ENCODE assay signal across 22 cellular contexts in genomic region chr3:23333633-23334032, GRCh38.
DNase-seq lines count a peak whose midpoint lies in the region; ATAC-seq, FAIRE-seq and TF ChIP-seq lines count a peak whose summit lies in the region.
"Had no signal": no experiment of that assay in that cellular context is flagged by ENCODE, and none has a peak within 500 bp of the region (broad histone marks: within the 10 kb centered on the region; RNA-seq: fewer than 3 reads in every experiment).

No MANE protein-coding gene starts in this region.

- H3K27ac ChIP-seq in GM23338 (ENCODE audit: low read depth) (no peak overlapping the region), RWPE2 (ENCODE audit: poor library complexity, severe bottlenecking) (no peak overlapping the region), keratinocyte (ENCODE audit: control insufficient read depth, insufficient read depth, low read length) (no peak overlapping the region)
- H3K27ac ChIP-seq: KMS-11 had no signal

- ATAC-seq in GM23338 (no peak), RWPE2 (ENCODE audit: low read depth) (peak; percentile 92), HG02970 (IDR thresholded peaks at IDR 0.05; ENCODE audit: low FRiP score, unreplicated experiment) (no peak), HG02571 (IDR thresholded peaks at IDR 0.05; ENCODE audit: unreplicated experiment) (no peak)
- no peak for ATAC-seq in stimulated activated memory B cell treated with anti-CD40 and anti-IgM and Interleukin-4, amounts not matched to agents 10 μg/mL and 1 μg/mL and 100 μg/mL, for 72 hours

- H3K36me3 ChIP-seq in GM23338 (ENCODE audit: insufficient read depth) (no peaks in the 10 kb centered on the region), RWPE2 (ENCODE audit: low read depth) (no peaks in the 10 kb centered on the region), keratinocyte (ENCODE audit: control insufficient read depth in 2 of 2, extremely low read depth in 1 of 2, insufficient read depth in 2 of 2, low read length in 2 of 2) (no peaks in the 10 kb centered on the region)
- H3K36me3 ChIP-seq: BE2C, HAP-1 had no signal

- TF ChIP-seq CTCF in GM23338 (conservative IDR thresholded peaks at IDR 0.05; ENCODE audit: low read depth in 2 of 2) (no peak), RWPE2 (IDR thresholded peaks at IDR 0.05; ENCODE audit: poor library complexity, severe bottlenecking) (no peak), keratinocyte (optimal IDR thresholded peaks at IDR 0.05 in 1 of 3, IDR thresholded peaks at IDR 0.05 in 1 of 3, conservative IDR thresholded peaks at IDR 0.05 in 1 of 3; ENCODE audit: extremely low read depth in 1 of 3, insufficient read depth in 2 of 3, low read length in 3 of 3) (no peak)

- no peak overlapping the region for H2AFZ ChIP-seq in GM23338
- no peak overlapping the region for H2AFZ ChIP-seq in keratinocyte (ENCODE audit: control insufficient read depth, low read length)

- H3K4me1 ChIP-seq in GM23338 (ENCODE audit: insufficient read depth) (peaks cover 8% of the 10 kb centered on the region; the same call in 1 of the 2 replicates), RWPE2 (ENCODE audit: insufficient read depth, poor library complexity, severe bottlenecking) (peaks cover 16% of the 10 kb centered on the region), keratinocyte (ENCODE audit: control insufficient read depth, extremely low read depth, insufficient read depth, low read length) (peaks cover 10% of the 10 kb centered on the region)
- H3K4me1 ChIP-seq: BE2C, HAP-1 had no signal

- H3K9me1 ChIP-seq in keratinocyte (ENCODE audit: control insufficient read depth, extremely low read depth, insufficient read depth, low read length): no peaks in the 10 kb centered on the region

- H3K9me2 ChIP-seq in GM23338 (ENCODE audit: insufficient read depth): no peaks in the 10 kb centered on the region

- no peaks in the 10 kb centered on the region for H3K36me3 Mint-ChIP-seq in GM23338 (ENCODE audit: low read depth)
- H3K36me3 Mint-ChIP-seq in stimulated activated memory B cell treated with anti-CD40 and anti-IgM and Interleukin-4, amounts not matched to agents 10 μg/mL and 1 μg/mL and 100 μg/mL, for 72 hours: peaks cover 6% of the 10 kb centered on the region
- H3K36me3 Mint-ChIP-seq: CD4-positive, CD25-positive, alpha-beta regulatory T cell; CD8-positive, alpha-beta memory T cell had no signal

- no peaks in the 10 kb centered on the region for H3F3A ChIP-seq in GM23338 (replicated peaks; ENCODE audit: low read depth)

- no peak overlapping the region for H3K4me2 ChIP-seq in GM23338
- H3K4me2 ChIP-seq in keratinocyte (ENCODE audit: control insufficient read depth, extremely low read depth, insufficient read depth, low read depth, low read length): peak overlapping the region; percentile 54
- H3K4me2 ChIP-seq: KMS-11 had no signal

- no peaks in the 10 kb centered on the region for H3K27me3 Mint-ChIP-seq in GM23338 (ENCODE audit: insufficient read depth, low read depth, poor library complexity)
- no peaks in the 10 kb centered on the region for H3K27me3 Mint-ChIP-seq in stimulated activated memory B cell treated with anti-CD40 and anti-IgM and Interleukin-4, amounts not matched to agents 10 μg/mL and 1 μg/mL and 100 μg/mL, for 72 hours
- H3K27me3 Mint-ChIP-seq: CD4-positive, CD25-positive, alpha-beta regulatory T cell; CD8-positive, alpha-beta memory T cell had no signal

- no peak for FAIRE-seq in keratinocyte (lab: Jason Lieb, UNC)
- FAIRE-seq: D721Med, GM12892, GM18507, H1 had no signal

- H3K4me3 ChIP-seq in GM23338: no peak overlapping the region
- H3K4me3 ChIP-seq in RWPE2 (ENCODE audit: severe bottlenecking): no peak overlapping the region
- H3K4me3 ChIP-seq in keratinocyte (ENCODE audit: control insufficient read depth in 2 of 3, extremely low read depth in 1 of 3, insufficient read depth in 2 of 3, low read depth in 1 of 3, low read length in 3 of 3): no peak overlapping the region
- H3K4me3 ChIP-seq: HAP-1 had no signal

- H3K4me1 Mint-ChIP-seq in GM23338: peaks cover 22% of the 10 kb centered on the region
- peaks cover 29% of the 10 kb centered on the region for H3K4me1 Mint-ChIP-seq in stimulated activated memory B cell treated with anti-CD40 and anti-IgM and Interleukin-4, amounts not matched to agents 10 μg/mL and 1 μg/mL and 100 μg/mL, for 72 hours
- H3K4me1 Mint-ChIP-seq: CD4-positive, CD25-positive, alpha-beta regulatory T cell; CD8-positive, alpha-beta memory T cell had no signal

- no peak overlapping the region for H3K9ac ChIP-seq in keratinocyte (ENCODE audit: control insufficient read depth, extremely low read depth, insufficient read depth, low read length)
- H3K9ac ChIP-seq: KMS-11 had no signal

- no peaks in the 10 kb centered on the region for H3K9me3 Mint-ChIP-seq in GM23338
- H3K9me3 Mint-ChIP-seq in stimulated activated memory B cell treated with anti-CD40 and anti-IgM and Interleukin-4, amounts not matched to agents 10 μg/mL and 1 μg/mL and 100 μg/mL, for 72 hours: no peaks in the 10 kb centered on the region
- H3K9me3 Mint-ChIP-seq: HFFc6 had no signal

- H3K27me3 ChIP-seq in GM23338 (ENCODE audit: insufficient read depth): no peaks in the 10 kb centered on the region
- no peaks in the 10 kb centered on the region for H3K27me3 ChIP-seq in RWPE2 (ENCODE audit: insufficient read depth, poor library complexity, severe bottlenecking)
- H3K27me3 ChIP-seq in keratinocyte (ENCODE audit: control insufficient read depth, extremely low read depth, insufficient read depth, low read length): no peaks in the 10 kb centered on the region
- H3K27me3 ChIP-seq: BE2C had no signal

- H3K4me3 Mint-ChIP-seq in GM23338: no peak overlapping the region
- no peak overlapping the region for H3K4me3 Mint-ChIP-seq in stimulated activated memory B cell treated with anti-CD40 and anti-IgM and Interleukin-4, amounts not matched to agents 10 μg/mL and 1 μg/mL and 100 μg/mL, for 72 hours
- H3K4me3 Mint-ChIP-seq: CD4-positive, CD25-positive, alpha-beta regulatory T cell; CD8-positive, alpha-beta memory T cell; HFFc6 had no signal

- H3K27ac Mint-ChIP-seq in GM23338: 0 out of 2 replicates have a peak overlapping the region, but pooled peaks have one; percentile 24
- no peak overlapping the region for H3K27ac Mint-ChIP-seq in stimulated activated memory B cell treated with anti-CD40 and anti-IgM and Interleukin-4, amounts not matched to agents 10 μg/mL and 1 μg/mL and 100 μg/mL, for 72 hours
- H3K27ac Mint-ChIP-seq: CD4-positive, CD25-positive, alpha-beta regulatory T cell; CD8-positive, alpha-beta memory T cell; HFFc6 had no signal

- peaks cover 6% of the 10 kb centered on the region; the same call in 1 of the 2 replicates for H4K20me1 ChIP-seq in GM23338 (replicated peaks; ENCODE audit: insufficient read depth)
- no peaks in the 10 kb centered on the region for H4K20me1 ChIP-seq in keratinocyte (ENCODE audit: control insufficient read depth, extremely low read depth, insufficient read depth, low read length)

- DNase-seq in GM23338 (ENCODE audit: low spot score): no peak
- peak; percentile 6 for DNase-seq in HCEC 1CT
- DNase-seq in RWPE2 (ENCODE audit: low spot score): no peak
- no peak for DNase-seq in keratinocyte (ENCODE audit: low read depth, low spot score)
- no peak for DNase-seq in KG1 (lab: John Stamatoyannopoulos, UW)
- DNase-seq: ACHN; BE2C; C1 segment of cervical spinal cord; CD4-positive, CD25-positive, alpha-beta regulatory T cell; CD8-positive, alpha-beta memory T cell; COR-L47; GDM1; HFFc6 had no signal

- dilution Hi-C loops in keratinocyte (cut with MboI; ENCODE audit: extremely low pct_ligation_motif_present, low sequenced_read_pairs): no loop called here

- H3K79me2 ChIP-seq in GM23338 (replicated peaks; ENCODE audit: insufficient read depth) (peaks cover 30% of the 10 kb centered on the region), keratinocyte (ENCODE audit: control insufficient read depth, insufficient read depth, low read length) (peaks cover 12% of the 10 kb centered on the region)

- H3K9me3 ChIP-seq in RWPE2 (ENCODE audit: severe bottlenecking) (no peaks in the 10 kb centered on the region), keratinocyte (ENCODE audit: control insufficient read depth, low read depth, low read length) (no peaks in the 10 kb centered on the region)
- H3K9me3 ChIP-seq: BE2C, HAP-1 had no signal

TF ChIP-seq in GM23338, 12 proteins besides CTCF, POLR2A, EP300 and RAD21 (continues in another document):
- TF ChIP-seq EZH2 (IDR thresholded peaks at IDR 0.05; ENCODE audit: low read depth, unreplicated experiment) (no peak), REST (IDR thresholded peaks at IDR 0.05; ENCODE audit: unreplicated experiment) (no peak), STAT1 (IDR thresholded peaks at IDR 0.05; ENCODE audit: unreplicated experiment) (no peak), JUNB (IDR thresholded peaks at IDR 0.05; ENCODE audit: unreplicated experiment) (no peak), ZNF114 (CRISPR knock-in tag; IDR thresholded peaks at IDR 0.05) (no peak), EZH2phosphoT487 (IDR thresholded peaks at IDR 0.05; ENCODE audit: unreplicated experiment) (no peak), NANOG (IDR thresholded peaks at IDR 0.05; ENCODE audit: borderline replicate concordance) (no peak), CREB1 (CRISPR knock-in tag; IDR thresholded peaks at IDR 0.05; ENCODE audit: low read depth) (no peak)
